18 cellular contexts compared by ENCODE assay signal in the genomic region with DNA sequence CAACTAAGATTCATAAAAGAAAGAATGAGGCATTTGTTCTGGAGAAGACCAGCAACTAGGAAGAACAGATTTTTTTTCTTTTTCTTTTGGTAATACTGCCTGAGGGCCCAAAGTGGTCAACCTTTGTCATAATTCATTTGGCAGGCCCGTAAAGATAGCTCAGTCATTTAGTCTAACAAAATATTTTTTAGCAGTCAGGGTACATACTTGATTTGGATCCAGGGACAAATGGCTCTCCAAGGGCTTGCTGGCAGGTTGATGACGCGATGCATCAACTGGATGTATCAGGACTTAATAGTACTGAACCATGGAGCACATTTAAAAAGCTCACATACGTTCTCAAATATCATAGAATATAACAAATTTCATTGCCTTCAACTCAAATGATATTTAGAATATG.
"Had no signal": no experiment of that assay in that cellular context is flagged by ENCODE, and none has a peak within 500 bp of the region (broad histone marks: within the 10 kb centered on the region; RNA-seq: fewer than 3 reads in every experiment).

No MANE protein-coding gene starts in this region.

- H3K4me3 ChIP-seq: hepatocyte, psoas muscle, right lobe of liver, stomach, testis had no signal

- H3K36me3 Mint-ChIP-seq: activated naive CD4-positive, alpha-beta T cell treated with anti-CD3 and anti-CD28 coated beads, Interleukin-2, amount 10 ng/mL, durations not matched to agents 7 days and 5 days; memory B cell; naive B cell; stimulated activated effector memory CD8-positive, alpha-beta T cell treated with anti-CD3 and anti-CD28 coated beads, Interleukin-12 subunit alpha, Interleukin-12 subunit beta, amount 100 ng/mL, for 72 hours had no signal

- H3K4me1 Mint-ChIP-seq: activated CD4-positive, alpha-beta T cell treated with anti-CD3 and anti-CD28 coated beads, Interleukin-2, amount 10 ng/mL, durations not matched to agents 24 days and 14 days; activated naive CD4-positive, alpha-beta T cell treated with anti-CD3 and anti-CD28 coated beads, Interleukin-2, amount 10 ng/mL, durations not matched to agents 7 days and 5 days; stimulated activated effector memory CD8-positive, alpha-beta T cell treated with anti-CD3 and anti-CD28 coated beads, Interleukin-12 subunit alpha, Interleukin-12 subunit beta, amount 100 ng/mL, for 72 hours had no signal

- H3K9me3 Mint-ChIP-seq: activated CD8-positive, alpha-beta T cell treated with anti-CD3 and anti-CD28 coated beads for 36 hours; activated T-cell treated with anti-CD3 and anti-CD28 coated beads, Interleukin-2, amount 50 U/mL, for 24 hours; dendritic cell treated with granulocyte-macrophage colony-stimulating factor and Interleukin-4, amounts not matched to agents 40 ng/mL and 50 ng/mL, for 4 days; memory B cell had no signal

- H3K4me3 Mint-ChIP-seq: activated CD4-positive, alpha-beta T cell treated with anti-CD3 and anti-CD28 coated beads, Interleukin-2, amount 10 ng/mL, durations not matched to agents 24 days and 14 days; activated CD8-positive, alpha-beta T cell treated with anti-CD3 and anti-CD28 coated beads for 36 hours; activated naive CD4-positive, alpha-beta T cell treated with anti-CD3 and anti-CD28 coated beads, Interleukin-2, amount 10 ng/mL, durations not matched to agents 7 days and 5 days; activated T-cell treated with anti-CD3 and anti-CD28 coated beads, Interleukin-2, amount 50 U/mL, for 24 hours; dendritic cell treated with granulocyte-macrophage colony-stimulating factor and Interleukin-4, amounts not matched to agents 40 ng/mL and 50 ng/mL, for 4 days; memory B cell; naive B cell; neural crest cell; stimulated activated effector memory CD8-positive, alpha-beta T cell treated with anti-CD3 and anti-CD28 coated beads, Interleukin-12 subunit alpha, Interleukin-12 subunit beta, amount 100 ng/mL, for 72 hours had no signal

- H3K27me3 ChIP-seq: hepatocyte, right lobe of liver, stomach, testis had no signal

- H3K27me3 Mint-ChIP-seq: activated CD4-positive, alpha-beta T cell treated with anti-CD3 and anti-CD28 coated beads, Interleukin-2, amount 10 ng/mL, durations not matched to agents 24 days and 14 days; activated CD8-positive, alpha-beta T cell treated with anti-CD3 and anti-CD28 coated beads for 36 hours; activated naive CD4-positive, alpha-beta T cell treated with anti-CD3 and anti-CD28 coated beads, Interleukin-2, amount 10 ng/mL, durations not matched to agents 7 days and 5 days; activated T-cell treated with anti-CD3 and anti-CD28 coated beads, Interleukin-2, amount 50 U/mL, for 24 hours; memory B cell; naive B cell had no signal

- H3K27ac Mint-ChIP-seq: activated CD4-positive, alpha-beta T cell treated with anti-CD3 and anti-CD28 coated beads, Interleukin-2, amount 10 ng/mL, durations not matched to agents 24 days and 14 days; activated CD8-positive, alpha-beta T cell treated with anti-CD3 and anti-CD28 coated beads for 36 hours; activated naive CD4-positive, alpha-beta T cell treated with anti-CD3 and anti-CD28 coated beads, Interleukin-2, amount 10 ng/mL, durations not matched to agents 7 days and 5 days; activated T-cell treated with anti-CD3 and anti-CD28 coated beads, Interleukin-2, amount 50 U/mL, for 24 hours; dendritic cell treated with granulocyte-macrophage colony-stimulating factor and Interleukin-4, amounts not matched to agents 40 ng/mL and 50 ng/mL, for 4 days; memory B cell; naive B cell; stimulated activated effector memory CD8-positive, alpha-beta T cell treated with anti-CD3 and anti-CD28 coated beads, Interleukin-12 subunit alpha, Interleukin-12 subunit beta, amount 100 ng/mL, for 72 hours had no signal

- H3K9me3 ChIP-seq: psoas muscle, right lobe of liver, stomach, testis had no signal

- DNase-seq: activated CD4-positive, alpha-beta T cell treated with anti-CD3 and anti-CD28 coated beads, Interleukin-2, amount 10 ng/mL, durations not matched to agents 24 days and 14 days; activated CD8-positive, alpha-beta T cell treated with anti-CD3 and anti-CD28 coated beads for 36 hours; activated effector memory CD4-positive, alpha-beta T cell treated with Interleukin-2 at 50 U/mL for 16 hours; activated naive CD4-positive, alpha-beta T cell treated with anti-CD3 and anti-CD28 coated beads, Interleukin-2, amount 10 ng/mL, durations not matched to agents 7 days and 5 days; activated T-cell treated with anti-CD3 and anti-CD28 coated beads, Interleukin-2, amount 50 U/mL, for 24 hours; effector CD8-positive, alpha-beta T cell; naive B cell; psoas muscle; right lobe of liver; stimulated activated CD4-positive, alpha-beta T cell treated with anti-CD3 and anti-CD28 coated beads, Interleukin-4, amount 100 ng/mL, for 24 hours; stomach; T1000; testis had no signal

- H3K36me3 ChIP-seq: right lobe of liver, stomach had no signal

- H3K27ac ChIP-seq: hepatocyte, psoas muscle, right lobe of liver, stomach, testis had no signal

- H3K4me1 ChIP-seq: right lobe of liver, testis had no signal
